29 cellular contexts compared by ENCODE assay signal in the genomic region with DNA sequence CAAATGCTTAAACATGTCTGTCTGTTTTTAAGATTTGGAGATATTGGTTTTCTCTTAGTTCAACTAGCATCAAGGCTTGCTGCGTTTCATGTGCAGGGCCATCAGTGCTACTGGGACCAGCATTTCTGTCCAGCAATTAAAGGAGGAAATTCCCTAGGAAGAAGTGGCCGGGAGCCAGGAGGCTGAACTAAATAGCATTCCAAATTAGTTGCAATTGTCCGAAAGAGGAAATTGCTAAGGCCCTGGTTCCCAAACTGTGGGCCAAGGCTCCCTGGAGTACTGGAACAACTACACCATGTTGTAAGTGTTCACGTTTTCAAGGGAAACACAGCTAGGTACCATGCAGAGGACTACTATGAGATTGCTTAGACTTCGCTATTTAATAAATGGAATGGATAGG.
A peak's percentile ranks its signal among the peaks of the same experiment; 100 is the strongest.
DNase-seq lines count a peak whose midpoint lies in the region; ATAC-seq and TF ChIP-seq lines count a peak whose summit lies in the region.
"Had no signal": no experiment of that assay in that cellular context is flagged by ENCODE, and none has a peak within 500 bp of the region (broad histone marks: within the 10 kb centered on the region; RNA-seq: fewer than 3 reads in every experiment).

No MANE protein-coding gene starts in this region.

- H3K4me3 Mint-ChIP-seq in osteocyte (ENCODE audit: unreplicated experiment) = peak overlapping the region; percentile 8
- H3K4me3 Mint-ChIP-seq: activated CD4-positive, alpha-beta T cell treated with anti-CD3 and anti-CD28 coated beads for 36 hours; activated naive CD4-positive, alpha-beta T cell treated with anti-CD3 and anti-CD28 coated beads, Interleukin-2, amount 50 U/mL, for 24 hours; GM23338; HFFc6; natural killer cell treated with Interleukin-12 subunit alpha and Interleukin-12 subunit beta and Interleukin-15 and Interleukin-18, amount 100 ng/mL, for 72 hours had no signal

- in situ Hi-C loops in GM13976 (cut with MboI; ENCODE audit: low sequenced_read_pairs, unreplicated experiment) = no loop called here

- no peak overlapping the region for H3K4me3 ChIP-seq in heart right ventricle
- H3K4me3 ChIP-seq: GM12878, GM23338, K562, pancreas, sigmoid colon, SJSA1, tibial nerve had no signal

- TF ChIP-seq CTCF in heart right ventricle (IDR thresholded peaks at IDR 0.05) = no peak
- no peak for TF ChIP-seq CTCF in osteocyte (IDR thresholded peaks at IDR 0.05)
- TF ChIP-seq CTCF in GM13976 (IDR thresholded peaks at IDR 0.05; ENCODE audit: borderline replicate concordance, control extremely low read depth, extremely low read depth, insufficient read depth, missing control alignments) = no peak

- peaks cover 13% of the 10 kb centered on the region for H3K4me1 Mint-ChIP-seq in osteocyte (ENCODE audit: unreplicated experiment)
- H3K4me1 Mint-ChIP-seq: activated CD4-positive, alpha-beta T cell treated with anti-CD3 and anti-CD28 coated beads for 36 hours; activated naive CD4-positive, alpha-beta T cell treated with anti-CD3 and anti-CD28 coated beads, Interleukin-2, amount 50 U/mL, for 24 hours; GM23338 had no signal

- no peaks in the 10 kb centered on the region for H3K9me3 ChIP-seq in heart right ventricle
- H3K9me3 ChIP-seq: pancreas, sigmoid colon, SJSA1, tibial nerve had no signal

- ATAC-seq in heart right ventricle = peak in 7 of 8 donors; percentile 49 to 71 (median 67)
- ATAC-seq in GM21619 (IDR thresholded peaks at IDR 0.05; ENCODE audit: unreplicated experiment) = no peak
- ATAC-seq: activated CD4-positive, alpha-beta T cell treated with anti-CD3 and anti-CD28 coated beads for 36 hours; GM12878; GM23338; K562; natural killer cell treated with Interleukin-12 subunit alpha and Interleukin-12 subunit beta and Interleukin-15 and Interleukin-18, amount 100 ng/mL, for 72 hours; pancreas had no signal

- no peak overlapping the region for H3K27ac Mint-ChIP-seq in osteocyte (ENCODE audit: unreplicated experiment)
- H3K27ac Mint-ChIP-seq: activated CD4-positive, alpha-beta T cell treated with anti-CD3 and anti-CD28 coated beads for 36 hours; activated naive CD4-positive, alpha-beta T cell treated with anti-CD3 and anti-CD28 coated beads, Interleukin-2, amount 50 U/mL, for 24 hours; GM23338; HFFc6; natural killer cell treated with Interleukin-12 subunit alpha and Interleukin-12 subunit beta and Interleukin-15 and Interleukin-18, amount 100 ng/mL, for 72 hours had no signal

- no peaks in the 10 kb centered on the region for H3K27me3 Mint-ChIP-seq in osteocyte (ENCODE audit: unreplicated experiment)
- H3K27me3 Mint-ChIP-seq: natural killer cell treated with Interleukin-12 subunit alpha and Interleukin-12 subunit beta and Interleukin-15 and Interleukin-18, amount 100 ng/mL, for 72 hours had no signal

- no peaks in the 10 kb centered on the region for H3K27me3 ChIP-seq in heart right ventricle
- H3K27me3 ChIP-seq: brain microvascular endothelial cell, pancreas, sigmoid colon, SJSA1, tibial nerve had no signal

- H3K27ac ChIP-seq in heart right ventricle = peak overlapping the region in 7 of 10 donors; percentile 2 to 73 (median 33)
- H3K27ac ChIP-seq: brain microvascular endothelial cell, epithelial cell of prostate, pancreas, sigmoid colon, SJSA1, tibial nerve, VCaP had no signal

- DNase-seq in AG20443 (ENCODE audit: low spot score) = peak; percentile 39
- DNase-seq in dermis blood vessel endothelial cell = peak; percentile 80
- DNase-seq in heart right ventricle = peak; percentile 52 to 84
- DNase-seq in osteocyte (ENCODE audit: extremely low spot score, unreplicated experiment) = no peak
- no peak for DNase-seq in NCI-H128 (lab: John Stamatoyannopoulos, UW; ENCODE audit: unreplicated experiment)
- no peak for DNase-seq in occipital lobe (lab: John Stamatoyannopoulos, UW)
- no peak for DNase-seq in GM13976 (ENCODE audit: low spot score)
- DNase-seq: activated CD4-positive, alpha-beta T cell treated with anti-CD3 and anti-CD28 coated beads for 36 hours; brain microvascular endothelial cell; DMS 273 treated with DMSO at 0.1 percent for 48 hours; EL; HFFc6; NCI-H1105; NCI-H1930; NCI-H510A treated with DMSO at 0.1 percent for 48 hours; pancreas; sigmoid colon; stimulated activated CD4-positive, alpha-beta T cell treated with anti-CD3 and anti-CD28 coated beads, Interleukin-4, amount 100 ng/mL, for 24 hours; T-helper 9 cell had no signal

- peaks cover 0 to under 1% (median 0%) of the 10 kb centered on the region in 9 donors for H3K36me3 ChIP-seq in heart right ventricle
- H3K36me3 ChIP-seq: brain microvascular endothelial cell, pancreas, sigmoid colon, SJSA1, tibial nerve had no signal

- intact Hi-C loops in heart right ventricle (cut with DNase I) = loop anchor here in 1 of 10 donors (10.0 kb wide), 1 partner anchor 60 kb away; no protein-coding TSS in a partner anchor

- WGBS in heart right ventricle, 2 donors = 44 to 53% methylated on average over 5 of the region's 5 CpGs

- H3K36me3 Mint-ChIP-seq in osteocyte (ENCODE audit: unreplicated experiment) = no peaks in the 10 kb centered on the region
- H3K36me3 Mint-ChIP-seq: activated naive CD4-positive, alpha-beta T cell treated with anti-CD3 and anti-CD28 coated beads, Interleukin-2, amount 50 U/mL, for 24 hours; natural killer cell treated with Interleukin-12 subunit alpha and Interleukin-12 subunit beta and Interleukin-15 and Interleukin-18, amount 100 ng/mL, for 72 hours had no signal

- H3K4me1 ChIP-seq in heart right ventricle = peaks cover 7 to 79% (median 59%) of the 10 kb centered on the region in 9 donors
- H3K4me1 ChIP-seq: pancreas had no signal

- H3K9me3 Mint-ChIP-seq in osteocyte (ENCODE audit: unreplicated experiment) = no peaks in the 10 kb centered on the region
- H3K9me3 Mint-ChIP-seq: activated naive CD4-positive, alpha-beta T cell treated with anti-CD3 and anti-CD28 coated beads, Interleukin-2, amount 50 U/mL, for 24 hours; GM23338; HFFc6; natural killer cell treated with Interleukin-12 subunit alpha and Interleukin-12 subunit beta and Interleukin-15 and Interleukin-18, amount 100 ng/mL, for 72 hours had no signal

Comparison
In these comparisons a context has a peak if more than half of its experiments do, and no peak if none do; other contexts are left out.
1. DNase-seq: peak in AG20443 (single experiment), dermis blood vessel endothelial cell (single experiment) and heart right ventricle (2 of 2); none in osteocyte (single experiment), NCI-H128 (single experiment), occipital lobe (single experiment) and GM13976 (single experiment).